Comparison of ENCODE assay signal across 8 cellular contexts in genomic region chr3:174125267-174125844, GRCh38.
DNase-seq lines count a peak whose midpoint lies in the region; ATAC-seq and TF ChIP-seq lines count a peak whose summit lies in the region.

No MANE protein-coding gene starts in this region.

- H3K4me1 Mint-ChIP-seq in activated naive CD8-positive, alpha-beta T cell treated with anti-CD3 and anti-CD28 coated beads for 36 hours: no peaks in the 10 kb centered on the region

- DNase-seq in DMS 273 (lab: John Stamatoyannopoulos, UW; ENCODE audit: unreplicated experiment) (peak; percentile 73), LHCN-M2 (ENCODE audit: low read depth) (peak; percentile 47), RKO (ENCODE audit: low spot score) (peak; percentile 19), hepatocyte (ENCODE audit: low spot score) (peak; percentile 44), GM19240 (ENCODE audit: insufficient read length, low spot score) (no peak)
- no peak for DNase-seq in activated effector memory CD4-positive, alpha-beta T cell treated with anti-CD3 and anti-CD28 coated beads, Interleukin-2, amount 50 U/mL, for 16 hours
- no peak for DNase-seq in activated naive CD8-positive, alpha-beta T cell treated with anti-CD3 and anti-CD28 coated beads for 36 hours

- no peak overlapping the region for H3K4me3 Mint-ChIP-seq in activated naive CD8-positive, alpha-beta T cell treated with anti-CD3 and anti-CD28 coated beads for 36 hours

- H4K20me1 ChIP-seq in hepatocyte (ENCODE audit: insufficient read depth, poor library complexity, severe bottlenecking): no peaks in the 10 kb centered on the region

- no peaks in the 10 kb centered on the region for H3K36me3 ChIP-seq in hepatocyte (replicated peaks; ENCODE audit: insufficient read depth, low read depth)

- no peaks in the 10 kb centered on the region for H3K36me3 Mint-ChIP-seq in activated naive CD8-positive, alpha-beta T cell treated with anti-CD3 and anti-CD28 coated beads for 36 hours

- no peak overlapping the region for H3K4me2 ChIP-seq in hepatocyte

- H3K9me3 Mint-ChIP-seq in activated naive CD8-positive, alpha-beta T cell treated with anti-CD3 and anti-CD28 coated beads for 36 hours: no peaks in the 10 kb centered on the region

- H3K27ac Mint-ChIP-seq in activated naive CD8-positive, alpha-beta T cell treated with anti-CD3 and anti-CD28 coated beads for 36 hours: no peak overlapping the region

- no peak overlapping the region for H3K4me3 ChIP-seq in hepatocyte

- TF ChIP-seq CTCF in hepatocyte (IDR thresholded peaks at IDR 0.05; ENCODE audit: poor library complexity): peak; percentile 67

- H2AFZ ChIP-seq in hepatocyte: no peak overlapping the region

- H3K27me3 ChIP-seq in hepatocyte: no peaks in the 10 kb centered on the region

- peaks cover 10% of the 10 kb centered on the region for H3K4me1 ChIP-seq in hepatocyte (ENCODE audit: insufficient read depth)

- no peaks in the 10 kb centered on the region for H3K79me2 ChIP-seq in hepatocyte

- H3K9me3 ChIP-seq in hepatocyte (ENCODE audit: low read depth): no peaks in the 10 kb centered on the region

- 60% methylated on average over 2 of the region's 2 CpGs for WGBS in hepatocyte (ENCODE audit: low lambda C conversion rate, missing lambda C conversion rate)

- no peak for ATAC-seq in GM21381 (IDR thresholded peaks at IDR 0.05; ENCODE audit: unreplicated experiment)

- no peaks in the 10 kb centered on the region for H3K9me2 ChIP-seq in hepatocyte (replicated peaks; ENCODE audit: insufficient read depth)

- H3K27ac ChIP-seq in hepatocyte: no peak overlapping the region

- H3K27me3 Mint-ChIP-seq in activated naive CD8-positive, alpha-beta T cell treated with anti-CD3 and anti-CD28 coated beads for 36 hours: no peaks in the 10 kb centered on the region

Comparison
In these comparisons a context has a peak if more than half of its experiments do, and no peak if none do; other contexts are left out.
1. DNase-seq: peak in DMS 273 (single experiment), LHCN-M2 (single experiment), RKO (single experiment) and hepatocyte (single experiment); none in GM19240 (single experiment), activated effector memory CD4-positive, alpha-beta T cell treated with anti-CD3 and anti-CD28 coated beads, Interleukin-2, amount 50 U/mL, for 16 hours (single experiment) and activated naive CD8-positive, alpha-beta T cell treated with anti-CD3 and anti-CD28 coated beads for 36 hours (single experiment).